15 cellular contexts compared by ENCODE assay signal in the genomic region with DNA sequence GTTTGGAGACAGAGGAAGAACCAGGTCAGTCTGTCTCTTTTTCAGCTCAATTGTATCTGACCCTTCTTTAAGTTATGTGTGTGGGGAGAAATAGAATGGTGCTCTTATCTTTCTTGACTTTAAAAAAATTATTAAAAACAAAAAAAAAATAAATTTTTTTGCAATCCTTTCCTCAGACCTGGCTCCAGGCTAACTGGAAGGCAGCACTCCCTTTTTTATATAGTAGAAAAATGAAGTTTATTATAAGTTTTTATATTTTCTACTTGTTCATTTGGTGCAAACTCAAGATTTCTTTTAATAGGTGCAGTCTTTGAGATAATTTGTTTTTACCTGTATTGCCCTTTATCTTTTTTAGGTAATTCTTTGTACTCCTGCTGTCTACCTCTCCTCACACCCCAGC.
DNase-seq lines count a peak whose midpoint lies in the region; ATAC-seq and TF ChIP-seq lines count a peak whose summit lies in the region.
"Had no signal": no experiment of that assay in that cellular context is flagged by ENCODE, and none has a peak within 500 bp of the region (broad histone marks: within the 10 kb centered on the region; RNA-seq: fewer than 3 reads in every experiment).

No MANE protein-coding gene starts in this region.

- H3K79me2 ChIP-seq in neural progenitor cell (ENCODE audit: low read depth), result no peaks in the 10 kb centered on the region

- H3F3A ChIP-seq in neural progenitor cell (ENCODE audit: low read depth), result no peaks in the 10 kb centered on the region

- peak overlapping the region; percentile 24 for H3K27ac Mint-ChIP-seq in activated CD8-positive, alpha-beta T cell treated with anti-CD3 and anti-CD28 coated beads for 36 hours
- H3K27ac Mint-ChIP-seq in activated CD8-positive, alpha-beta T cell treated with anti-CD3 and anti-CD28 coated beads, Interleukin-2, amount 10 ng/mL, durations not matched to agents 7 days and 5 days, result no peak overlapping the region
- H3K27ac Mint-ChIP-seq in stimulated activated naive CD8-positive, alpha-beta T cell treated with anti-CD3 and anti-CD28 coated beads, Interleukin-15, Interleukin-2, amounts not matched to agents 100 ng/mL and 50 ng/mL, for 24 hours, result peak overlapping the region; percentile 52
- H3K27ac Mint-ChIP-seq in stimulated activated naive CD8-positive, alpha-beta T cell treated with anti-CD3 and anti-CD28 coated beads, Interleukin-15, amount 100 ng/mL, for 72 hours, result no peak overlapping the region
- H3K27ac Mint-ChIP-seq in central memory CD8-positive, alpha-beta T cell (ENCODE audit: low read depth), result peak overlapping the region; percentile 38
- H3K27ac Mint-ChIP-seq in stimulated activated naive B cell treated with anti-CD40 and anti-IgM and Interleukin-4, amounts not matched to agents 10 μg/mL and 1 μg/mL and 100 μg/mL, for 72 hours, result peak overlapping the region; percentile 83
- no peak overlapping the region for H3K27ac Mint-ChIP-seq in neural progenitor cell

- no peak overlapping the region for H3K4me2 ChIP-seq in neural progenitor cell
- H3K4me2 ChIP-seq: BLaER1 treated with 17β-estradiol and CSF1 and Interleukin-3, amounts not matched to agents 10 nM and 100 nM had no signal

- intact Hi-C loops in activated CD8-positive, alpha-beta T cell treated with anti-CD3 and anti-CD28 coated beads for 36 hours (cut with micrococcal nuclease), result no loop called here
- intact Hi-C loops in left ventricle myocardium inferior (cut with micrococcal nuclease), result no loop called here

- no peaks in the 10 kb centered on the region for H3K9me3 Mint-ChIP-seq in activated CD8-positive, alpha-beta T cell treated with anti-CD3 and anti-CD28 coated beads for 36 hours
- H3K9me3 Mint-ChIP-seq in activated CD8-positive, alpha-beta T cell treated with anti-CD3 and anti-CD28 coated beads, Interleukin-2, amount 10 ng/mL, durations not matched to agents 7 days and 5 days (ENCODE audit: insufficient read depth), result no peaks in the 10 kb centered on the region
- no peaks in the 10 kb centered on the region for H3K9me3 Mint-ChIP-seq in stimulated activated naive CD8-positive, alpha-beta T cell treated with anti-CD3 and anti-CD28 coated beads, Interleukin-15, Interleukin-2, amounts not matched to agents 100 ng/mL and 50 ng/mL, for 24 hours
- H3K9me3 Mint-ChIP-seq in stimulated activated naive CD8-positive, alpha-beta T cell treated with anti-CD3 and anti-CD28 coated beads, Interleukin-15, amount 100 ng/mL, for 72 hours, result no peaks in the 10 kb centered on the region
- no peaks in the 10 kb centered on the region for H3K9me3 Mint-ChIP-seq in central memory CD8-positive, alpha-beta T cell
- no peaks in the 10 kb centered on the region for H3K9me3 Mint-ChIP-seq in stimulated activated naive B cell treated with anti-CD40 and anti-IgM and Interleukin-4, amounts not matched to agents 10 μg/mL and 1 μg/mL and 100 μg/mL, for 72 hours
- no peaks in the 10 kb centered on the region for H3K9me3 Mint-ChIP-seq in neural progenitor cell
- H3K9me3 Mint-ChIP-seq: H9 had no signal

- H3K36me3 Mint-ChIP-seq in activated CD8-positive, alpha-beta T cell treated with anti-CD3 and anti-CD28 coated beads for 36 hours (ENCODE audit: low read depth), result peaks cover 38% of the 10 kb centered on the region
- H3K36me3 Mint-ChIP-seq in activated CD8-positive, alpha-beta T cell treated with anti-CD3 and anti-CD28 coated beads, Interleukin-2, amount 10 ng/mL, durations not matched to agents 7 days and 5 days (ENCODE audit: low read depth), result peaks cover 50% of the 10 kb centered on the region
- H3K36me3 Mint-ChIP-seq in stimulated activated naive CD8-positive, alpha-beta T cell treated with anti-CD3 and anti-CD28 coated beads, Interleukin-15, Interleukin-2, amounts not matched to agents 100 ng/mL and 50 ng/mL, for 24 hours (ENCODE audit: low read depth), result peaks cover 62% of the 10 kb centered on the region
- peaks cover 62% of the 10 kb centered on the region for H3K36me3 Mint-ChIP-seq in central memory CD8-positive, alpha-beta T cell (ENCODE audit: insufficient read depth)
- peaks cover 33 to 57% of the 10 kb centered on the region in 2 donors for H3K36me3 Mint-ChIP-seq in stimulated activated naive B cell treated with anti-CD40 and anti-IgM and Interleukin-4, amounts not matched to agents 10 μg/mL and 1 μg/mL and 100 μg/mL, for 72 hours
- peaks cover 20% of the 10 kb centered on the region for H3K36me3 Mint-ChIP-seq in neural progenitor cell

- H3K4me3 ChIP-seq in neural progenitor cell (no peak overlapping the region), left ventricle myocardium inferior (no peak overlapping the region)
- H3K4me3 ChIP-seq: BLaER1 treated with 17β-estradiol and CSF1 and Interleukin-3, amounts not matched to agents 10 nM and 100 nM had no signal

- CTCF ChIA-PET in activated CD8-positive, alpha-beta T cell treated with anti-CD3 and anti-CD28 coated beads for 36 hours (lab: Charles Lee), result no interaction called here
- CTCF ChIA-PET in activated CD8-positive, alpha-beta T cell treated with anti-CD3 and anti-CD28 coated beads, Interleukin-2, amount 10 ng/mL, durations not matched to agents 7 days and 5 days (lab: Charles Lee), result no interaction called here

- no peak overlapping the region for H3K9ac ChIP-seq in neural progenitor cell
- H3K9ac ChIP-seq: BLaER1 treated with 17β-estradiol and CSF1 and Interleukin-3, amounts not matched to agents 10 nM and 100 nM had no signal

- H3K27me3 ChIP-seq in neural progenitor cell, result no peaks in the 10 kb centered on the region
- H3K27me3 ChIP-seq in left ventricle myocardium inferior (ENCODE audit: low read depth), result no peaks in the 10 kb centered on the region
- H3K27me3 ChIP-seq: BLaER1 treated with 17β-estradiol and CSF1 and Interleukin-3, amounts not matched to agents 10 nM and 100 nM had no signal

- H3K27ac ChIP-seq in neural progenitor cell (no peak overlapping the region), left ventricle myocardium inferior (replicated peaks) (no peak overlapping the region)
- H3K27ac ChIP-seq: BLaER1 treated with 17β-estradiol and CSF1 and Interleukin-3, amounts not matched to agents 10 nM and 100 nM had no signal

- no peaks in the 10 kb centered on the region for H3K27me3 Mint-ChIP-seq in activated CD8-positive, alpha-beta T cell treated with anti-CD3 and anti-CD28 coated beads for 36 hours
- no peaks in the 10 kb centered on the region for H3K27me3 Mint-ChIP-seq in activated CD8-positive, alpha-beta T cell treated with anti-CD3 and anti-CD28 coated beads, Interleukin-2, amount 10 ng/mL, durations not matched to agents 7 days and 5 days (ENCODE audit: low read depth)
- no peaks in the 10 kb centered on the region for H3K27me3 Mint-ChIP-seq in stimulated activated naive CD8-positive, alpha-beta T cell treated with anti-CD3 and anti-CD28 coated beads, Interleukin-15, Interleukin-2, amounts not matched to agents 100 ng/mL and 50 ng/mL, for 24 hours
- no peaks in the 10 kb centered on the region for H3K27me3 Mint-ChIP-seq in stimulated activated naive CD8-positive, alpha-beta T cell treated with anti-CD3 and anti-CD28 coated beads, Interleukin-15, amount 100 ng/mL, for 72 hours
- no peaks in the 10 kb centered on the region for H3K27me3 Mint-ChIP-seq in central memory CD8-positive, alpha-beta T cell
- no peaks in the 10 kb centered on the region for H3K27me3 Mint-ChIP-seq in stimulated activated naive B cell treated with anti-CD40 and anti-IgM and Interleukin-4, amounts not matched to agents 10 μg/mL and 1 μg/mL and 100 μg/mL, for 72 hours
- H3K27me3 Mint-ChIP-seq in neural progenitor cell (ENCODE audit: insufficient read depth, low read depth), result no peaks in the 10 kb centered on the region
- H3K27me3 Mint-ChIP-seq: B cell had no signal

- H3K9me3 ChIP-seq in neural progenitor cell (ENCODE audit: low read depth), result no peaks in the 10 kb centered on the region
- no peaks in the 10 kb centered on the region for H3K9me3 ChIP-seq in left ventricle myocardium inferior (replicated peaks)
- H3K9me3 ChIP-seq: BLaER1 treated with 17β-estradiol and CSF1 and Interleukin-3, amounts not matched to agents 10 nM and 100 nM had no signal

- no peak for DNase-seq in activated CD8-positive, alpha-beta T cell treated with anti-CD3 and anti-CD28 coated beads for 36 hours
- DNase-seq in activated CD8-positive, alpha-beta T cell treated with anti-CD3 and anti-CD28 coated beads, Interleukin-2, amount 10 ng/mL, durations not matched to agents 7 days and 5 days, result no peak
- no peak for DNase-seq in stimulated activated naive CD8-positive, alpha-beta T cell treated with anti-CD3 and anti-CD28 coated beads, Interleukin-15, amount 100 ng/mL, for 72 hours
- DNase-seq in central memory CD8-positive, alpha-beta T cell (ENCODE audit: low spot score in 2 of 2), result no peak
- DNase-seq in stimulated activated naive B cell treated with anti-CD40 and anti-IgM and Interleukin-4, amounts not matched to agents 10 μg/mL and 1 μg/mL and 100 μg/mL, for 72 hours, result no peak
- no peak for DNase-seq in neural progenitor cell (ENCODE audit: low spot score)
- no peak for DNase-seq in left ventricle myocardium inferior
- DNase-seq: 8988T, DMS153, DMS79, GF-D8, H9 had no signal

- no peak for TF ChIP-seq CTCF in activated CD8-positive, alpha-beta T cell treated with anti-CD3 and anti-CD28 coated beads for 36 hours (IDR thresholded peaks at IDR 0.05)
- TF ChIP-seq CTCF in neural progenitor cell (IDR thresholded peaks at IDR 0.05) (no peak), left ventricle myocardium inferior (IDR thresholded peaks at IDR 0.05; ENCODE audit: borderline replicate concordance) (no peak)

- H4K20me1 ChIP-seq in neural progenitor cell (ENCODE audit: low read depth), result peaks cover 20% of the 10 kb centered on the region

- H2AFZ ChIP-seq in neural progenitor cell (replicated peaks), result no peak overlapping the region

- H3K36me3 ChIP-seq in neural progenitor cell, result peaks cover 35% of the 10 kb centered on the region
- H3K36me3 ChIP-seq in left ventricle myocardium inferior, result peaks cover 74% of the 10 kb centered on the region

- no peaks in the 10 kb centered on the region for H3K4me1 Mint-ChIP-seq in activated CD8-positive, alpha-beta T cell treated with anti-CD3 and anti-CD28 coated beads for 36 hours (ENCODE audit: low read depth)
- H3K4me1 Mint-ChIP-seq in activated CD8-positive, alpha-beta T cell treated with anti-CD3 and anti-CD28 coated beads, Interleukin-2, amount 10 ng/mL, durations not matched to agents 7 days and 5 days (ENCODE audit: low read depth), result no peaks in the 10 kb centered on the region
- no peaks in the 10 kb centered on the region for H3K4me1 Mint-ChIP-seq in stimulated activated naive CD8-positive, alpha-beta T cell treated with anti-CD3 and anti-CD28 coated beads, Interleukin-15, Interleukin-2, amounts not matched to agents 100 ng/mL and 50 ng/mL, for 24 hours (ENCODE audit: low read depth)
- H3K4me1 Mint-ChIP-seq in stimulated activated naive CD8-positive, alpha-beta T cell treated with anti-CD3 and anti-CD28 coated beads, Interleukin-15, amount 100 ng/mL, for 72 hours, result no peaks in the 10 kb centered on the region
- no peaks in the 10 kb centered on the region for H3K4me1 Mint-ChIP-seq in central memory CD8-positive, alpha-beta T cell
- peaks cover 9 to 13% of the 10 kb centered on the region in 2 donors for H3K4me1 Mint-ChIP-seq in stimulated activated naive B cell treated with anti-CD40 and anti-IgM and Interleukin-4, amounts not matched to agents 10 μg/mL and 1 μg/mL and 100 μg/mL, for 72 hours
- H3K4me1 Mint-ChIP-seq in neural progenitor cell, result peaks cover 16% of the 10 kb centered on the region

- ATAC-seq in activated CD8-positive, alpha-beta T cell treated with anti-CD3 and anti-CD28 coated beads for 36 hours, result no peak
- ATAC-seq in activated CD8-positive, alpha-beta T cell treated with anti-CD3 and anti-CD28 coated beads, Interleukin-2, amount 10 ng/mL, durations not matched to agents 7 days and 5 days, result no peak
- ATAC-seq in stimulated activated naive CD8-positive, alpha-beta T cell treated with anti-CD3 and anti-CD28 coated beads, Interleukin-15, amount 100 ng/mL, for 72 hours, result no peak
- ATAC-seq in central memory CD8-positive, alpha-beta T cell (replicated peaks; ENCODE audit: extremely low read depth, poor library complexity, severe bottlenecking), result no peak
- no peak for ATAC-seq in stimulated activated naive B cell treated with anti-CD40 and anti-IgM and Interleukin-4, amounts not matched to agents 10 μg/mL and 1 μg/mL and 100 μg/mL, for 72 hours (replicated peaks)

- no peak overlapping the region for H3K4me3 Mint-ChIP-seq in activated CD8-positive, alpha-beta T cell treated with anti-CD3 and anti-CD28 coated beads for 36 hours
- no peak overlapping the region for H3K4me3 Mint-ChIP-seq in activated CD8-positive, alpha-beta T cell treated with anti-CD3 and anti-CD28 coated beads, Interleukin-2, amount 10 ng/mL, durations not matched to agents 7 days and 5 days
- no peak overlapping the region for H3K4me3 Mint-ChIP-seq in stimulated activated naive CD8-positive, alpha-beta T cell treated with anti-CD3 and anti-CD28 coated beads, Interleukin-15, Interleukin-2, amounts not matched to agents 100 ng/mL and 50 ng/mL, for 24 hours
- no peak overlapping the region for H3K4me3 Mint-ChIP-seq in stimulated activated naive CD8-positive, alpha-beta T cell treated with anti-CD3 and anti-CD28 coated beads, Interleukin-15, amount 100 ng/mL, for 72 hours
- no peak overlapping the region for H3K4me3 Mint-ChIP-seq in central memory CD8-positive, alpha-beta T cell
- H3K4me3 Mint-ChIP-seq in stimulated activated naive B cell treated with anti-CD40 and anti-IgM and Interleukin-4, amounts not matched to agents 10 μg/mL and 1 μg/mL and 100 μg/mL, for 72 hours, result no peak overlapping the region
- H3K4me3 Mint-ChIP-seq in neural progenitor cell, result no peak overlapping the region
- H3K4me3 Mint-ChIP-seq: B cell had no signal

- H3K4me1 ChIP-seq in neural progenitor cell (peaks cover 34% of the 10 kb centered on the region), left ventricle myocardium inferior (peaks cover 9% of the 10 kb centered on the region)

- POLR2A ChIA-PET in activated CD8-positive, alpha-beta T cell treated with anti-CD3 and anti-CD28 coated beads for 36 hours (lab: Charles Lee), result no interaction called here
- POLR2A ChIA-PET in activated CD8-positive, alpha-beta T cell treated with anti-CD3 and anti-CD28 coated beads, Interleukin-2, amount 10 ng/mL, durations not matched to agents 7 days and 5 days (lab: Charles Lee), result no interaction called here

Comparison
In these comparisons a context has a peak if more than half of its experiments do, and no peak if none do; other contexts are left out.
1. H3K27ac Mint-ChIP-seq: peak in activated CD8-positive, alpha-beta T cell treated with anti-CD3 and anti-CD28 coated beads for 36 hours (single experiment), stimulated activated naive CD8-positive, alpha-beta T cell treated with anti-CD3 and anti-CD28 coated beads, Interleukin-15, Interleukin-2, amounts not matched to agents 100 ng/mL and 50 ng/mL, for 24 hours (single experiment), central memory CD8-positive, alpha-beta T cell (single experiment) and stimulated activated naive B cell treated with anti-CD40 and anti-IgM and Interleukin-4, amounts not matched to agents 10 μg/mL and 1 μg/mL and 100 μg/mL, for 72 hours (single experiment); none in activated CD8-positive, alpha-beta T cell treated with anti-CD3 and anti-CD28 coated beads, Interleukin-2, amount 10 ng/mL, durations not matched to agents 7 days and 5 days (single experiment), stimulated activated naive CD8-positive, alpha-beta T cell treated with anti-CD3 and anti-CD28 coated beads, Interleukin-15, amount 100 ng/mL, for 72 hours (0 of 2) and neural progenitor cell (single experiment).